9 cellular contexts compared by ENCODE assay signal in genomic region chr9:25677301-25678146, GRCh38. TPM values are rescaled to one million over a fixed set of nuclear protein-coding genes. Genes with fewer than 3 reads are reported as not detected.
DNase-seq lines count a peak whose midpoint lies in the region; ATAC-seq and TF ChIP-seq lines count a peak whose summit lies in the region.
"Had no signal": no experiment of that assay in that cellular context is flagged by ENCODE, and none has a peak within 500 bp of the region (broad histone marks: within the 10 kb centered on the region; RNA-seq: fewer than 3 reads in every experiment).

No MANE protein-coding gene starts in this region.

- CTCF ChIA-PET in OCI-LY7 (lab: Charles Lee; ENCODE audit: unreplicated experiment), result no interaction called here

- H3K4me3 ChIP-seq in astrocyte of the spinal cord (ENCODE audit: low read depth, low read length) (peak overlapping the region; percentile 63), right cardiac atrium (ENCODE audit: low read length) (peak overlapping the region; percentile 63), OCI-LY7 (ENCODE audit: low read depth, low read length, poor library complexity, severe bottlenecking) (no peak overlapping the region)

- POLR2A ChIA-PET in OCI-LY7 (lab: Charles Lee), result no interaction called here

- H3K9me2 ChIP-seq in OCI-LY7 (ENCODE audit: insufficient read depth, low read length), result no peaks in the 10 kb centered on the region

- H3K4me1 ChIP-seq in right cardiac atrium (ENCODE audit: control insufficient read depth, insufficient read depth, low read length) (no peaks in the 10 kb centered on the region), OCI-LY7 (ENCODE audit: insufficient read depth, low read length, poor library complexity, severe bottlenecking) (no peaks in the 10 kb centered on the region)

- H3K27me3 ChIP-seq in right cardiac atrium (ENCODE audit: control insufficient read depth, insufficient read depth), result no peaks in the 10 kb centered on the region

- no peak overlapping the region for H3K4me2 ChIP-seq in OCI-LY7 (ENCODE audit: low read length)

- H3K27ac ChIP-seq in right cardiac atrium (ENCODE audit: low read length) (peak overlapping the region; percentile 90), OCI-LY7 (ENCODE audit: low read depth, low read length, poor library complexity, severe bottlenecking) (no peak overlapping the region)

- H4K20me1 ChIP-seq in OCI-LY7 (ENCODE audit: insufficient read depth, low read length), result no peaks in the 10 kb centered on the region

- peak; percentile 82 for DNase-seq in EH (ENCODE audit: low read depth)
- DNase-seq in NCI-H460 (ENCODE audit: extremely low read depth, low read depth), result peak; percentile 77
- DNase-seq in astrocyte of the spinal cord (ENCODE audit: low read depth, low spot score), result peak; percentile 80
- DNase-seq in right cardiac atrium, result peak; percentile 91 to 96 (median 95)
- peak; percentile 94 for DNase-seq in posterior vena cava (ENCODE audit: low spot score)
- DNase-seq in OCI-LY7 (ENCODE audit: low spot score), result no peak

- H3K9me3 ChIP-seq in right cardiac atrium (ENCODE audit: control insufficient read depth, low read length), result no peaks in the 10 kb centered on the region
- H3K9me3 ChIP-seq in OCI-LY7 (ENCODE audit: low read length), result no peaks in the 10 kb centered on the region

- in situ Hi-C loops in astrocyte of the spinal cord (cut with HindIII; ENCODE audit: low sequenced_read_pairs), result no loop called here

- no TSS peak for BruUV-seq in OCI-LY7 (replicated peaks; lab: Mats Ljungman, UMichigan)

- no peaks in the 10 kb centered on the region for H3K79me2 ChIP-seq in OCI-LY7 (ENCODE audit: insufficient read depth, low read depth, low read length)

- no peak overlapping the region for H2AFZ ChIP-seq in OCI-LY7 (ENCODE audit: low read length)

- 1% methylated on average over 77 of the region's 77 CpGs for WGBS in right cardiac atrium

- TF ChIP-seq CTCF in astrocyte of the spinal cord (IDR thresholded peaks at IDR 0.05; ENCODE audit: low read depth, low read length) (no peak), OCI-LY7 (conservative IDR thresholded peaks at IDR 0.05; ENCODE audit: low read length) (no peak)

- ATAC-seq in HG02571 (IDR thresholded peaks at IDR 0.05; ENCODE audit: unreplicated experiment) (peak; percentile 59), right cardiac atrium (peak; percentile 98), HG03159 (IDR thresholded peaks at IDR 0.05; ENCODE audit: unreplicated experiment) (no peak)

- no peaks in the 10 kb centered on the region for H3K36me3 ChIP-seq in OCI-LY7 (ENCODE audit: insufficient read depth, low read length)

- intact Hi-C loops in right cardiac atrium (cut with DNase I), result no loop called here
- intact Hi-C loops in posterior vena cava (cut with DNase I), result no loop called here
- intact Hi-C loops in OCI-LY7 (cut with micrococcal nuclease; ENCODE audit: unreplicated experiment), result no loop called here

RNA-seq across cellular contexts. Expression of gene TUSC1, which starts 0.7 kb away (rescaled TPM):
- total RNA-seq in NCI-H460 (2014; rRNA removed; shearing (Covaris generic)), result 13.7 and 20.7 TPM in 2 replicates
- polyA plus RNA-seq in NCI-H460 (2014; cell fraction: nucleus; rRNA removed), result 21.7 and 39.4 TPM in 2 replicates
- total RNA-seq in right cardiac atrium (10 to 100 TPM; 13.1 to 18.1 (median 17.2) TPM), posterior vena cava (10 to 100 TPM; 12.9 to 23.1 TPM), OCI-LY7 (2022) (not detected in 2 replicates)
- polyA plus RNA-seq in right cardiac atrium, result 15.0 TPM
- total RNA-seq in OCI-LY7 (2014; rRNA removed; shearing (Covaris generic)), result not detected in 2 replicates
- total RNA-seq: SK-MEL-5 had no signal

Comparison
In these comparisons a context has a peak if more than half of its experiments do, and no peak if none do; other contexts are left out.
1. RNA of gene TUSC1, which starts 0.7 kb away (total RNA-seq): 12.9 to 23.1 TPM in posterior vena cava, 13.1 to 18.1 TPM in right cardiac atrium and 13.7 to 20.7 TPM in NCI-H460; not detected in OCI-LY7; every median in the first group is over 10 times any median in the second.